In the genomic region with DNA sequence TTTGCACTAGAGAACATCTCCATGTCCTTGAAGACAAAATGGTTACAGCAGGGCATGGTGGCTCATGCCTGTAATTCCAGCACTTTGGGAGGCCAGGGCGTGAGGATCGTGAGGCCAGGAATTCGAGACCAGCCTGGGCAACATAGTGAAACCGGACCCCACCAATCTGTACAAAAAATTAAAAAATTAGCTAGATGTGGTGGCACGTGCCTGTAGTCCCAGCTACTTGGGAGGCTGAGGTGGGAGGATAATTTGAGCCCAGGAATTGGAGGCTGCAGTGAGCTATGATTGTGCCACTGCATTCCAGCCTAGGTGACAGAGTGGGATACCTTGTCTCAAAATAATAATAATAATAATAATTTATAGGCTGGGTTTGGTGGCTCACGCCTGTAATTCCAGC, we compare ENCODE assay signal across 2 cellular contexts.
DNase-seq lines count a peak whose midpoint lies in the region; TF ChIP-seq lines count a peak whose summit lies in the region.
"Not testable (repeated sequence)": the region's sequence is repeated elsewhere in the genome, so short reads cannot be mapped to it uniquely, and the experiment has no call there.

No MANE protein-coding gene starts in this region.

- DNase-seq in choroid plexus epithelial cell (ENCODE audit: low read depth) = peak; percentile 12

- H3K4me3 ChIP-seq in GM08714 (ENCODE audit: low read length) = peak overlapping the region; percentile 67
- H3K4me3 ChIP-seq in choroid plexus epithelial cell (ENCODE audit: low read depth, low read length) = not testable (repeated sequence)

- TF ChIP-seq CTCF in choroid plexus epithelial cell (conservative IDR thresholded peaks at IDR 0.05; ENCODE audit: low read depth, low read length) = not testable (repeated sequence)
